ENCODE assay signal across 14 cellular contexts in the genomic region with DNA sequence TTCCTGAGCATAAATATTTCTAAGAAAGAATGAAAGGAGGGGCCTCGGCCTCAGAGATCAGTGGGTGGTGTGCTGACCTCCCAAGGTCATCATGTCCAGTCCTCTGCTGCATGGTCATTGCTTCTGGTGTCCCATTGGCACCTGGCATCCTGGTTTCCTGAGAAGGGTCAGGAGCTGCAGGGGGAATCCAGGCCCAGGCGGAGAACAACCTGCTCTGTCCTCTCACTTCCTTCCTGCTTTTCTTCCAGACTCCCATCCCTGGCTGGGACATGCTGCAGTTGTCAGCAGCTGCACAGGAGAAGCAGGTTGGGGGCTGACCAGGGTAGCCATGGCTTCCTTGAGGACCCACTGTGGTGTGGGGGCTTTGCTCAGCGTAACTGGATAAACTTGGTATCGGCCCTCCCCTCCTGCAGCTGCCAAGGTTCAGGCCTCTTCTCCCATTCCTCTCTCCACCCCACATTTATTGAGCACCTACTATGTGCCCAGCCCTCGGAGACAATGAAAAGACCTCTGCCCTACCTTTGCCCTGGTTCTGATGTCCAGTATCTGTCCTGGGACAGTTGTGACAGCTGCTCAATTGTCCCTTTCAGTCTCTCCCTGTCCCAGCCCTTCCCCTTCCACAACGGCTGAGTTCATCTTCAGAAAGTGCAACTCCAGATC.
DNase-seq lines count a peak whose midpoint lies in the region; TF ChIP-seq lines count a peak whose summit lies in the region.
"Had no signal": no experiment of that assay in that cellular context is flagged by ENCODE, and none has a peak within 500 bp of the region (broad histone marks: within the 10 kb centered on the region; RNA-seq: fewer than 3 reads in every experiment).

No MANE protein-coding gene starts in this region.

- peak overlapping the region; percentile 74 to 78 for H3K27ac ChIP-seq in coronary artery
- no peak overlapping the region for H3K27ac ChIP-seq in mesenchymal stem cell (ENCODE audit: low read length, poor library complexity, severe bottlenecking)
- H3K27ac ChIP-seq in thyroid gland, result peak overlapping the region; percentile 74 to 83 (median 81)
- H3K27ac ChIP-seq: SJSA1, WERI-Rb-1 had no signal

- no peaks in the 10 kb centered on the region for H3K9me3 Mint-ChIP-seq in activated CD4-positive, alpha-beta T cell treated with anti-CD3 and anti-CD28 coated beads, Interleukin-2, amount 10 ng/mL, durations not matched to agents 24 days and 14 days

- no peaks in the 10 kb centered on the region for H3K36me3 Mint-ChIP-seq in activated CD4-positive, alpha-beta T cell treated with anti-CD3 and anti-CD28 coated beads, Interleukin-2, amount 10 ng/mL, durations not matched to agents 24 days and 14 days (ENCODE audit: low read depth)

- TF ChIP-seq CTCF in coronary artery (IDR thresholded peaks at IDR 0.05), result no peak
- no peak for TF ChIP-seq CTCF in thyroid gland (IDR thresholded peaks at IDR 0.05)

- no peak overlapping the region for H2AFZ ChIP-seq in mesenchymal stem cell (ENCODE audit: low read depth, low read length)

- H3K4me3 ChIP-seq in coronary artery (peak overlapping the region; percentile 44), mesenchymal stem cell (ENCODE audit: insufficient read depth in 1 of 2, low read depth in 1 of 2, low read length in 2 of 2) (peak overlapping the region in 1 of 2 experiments; percentile 49), thyroid gland (replicated peaks in 1 of 3) (no peak overlapping the region)
- H3K4me3 ChIP-seq: pancreas, SJSA1 had no signal

- H3K36me3 ChIP-seq in mesenchymal stem cell (ENCODE audit: control insufficient read depth in 1 of 2, insufficient read depth in 2 of 2, low read depth in 1 of 2, low read length in 2 of 2) (no peaks in the 10 kb centered on the region), thyroid gland (no peaks in the 10 kb centered on the region)
- H3K36me3 ChIP-seq: pancreas, SJSA1, WERI-Rb-1 had no signal

- peak overlapping the region; percentile 96 to 97 for H2BK12ac ChIP-seq in mesenchymal stem cell (ENCODE audit: low read length in 2 of 2)

- no peak overlapping the region for H3K4me3 Mint-ChIP-seq in activated CD4-positive, alpha-beta T cell treated with anti-CD3 and anti-CD28 coated beads, Interleukin-2, amount 10 ng/mL, durations not matched to agents 24 days and 14 days

- no peaks in the 10 kb centered on the region for H3K79me1 ChIP-seq in mesenchymal stem cell (replicated peaks; ENCODE audit: low read length, poor library complexity, severe bottlenecking)

- peak overlapping the region; percentile 78 for H4K8ac ChIP-seq in mesenchymal stem cell (ENCODE audit: low read length)

- no peak for DNase-seq in activated CD4-positive, alpha-beta T cell treated with anti-CD3 and anti-CD28 coated beads, Interleukin-2, amount 10 ng/mL, durations not matched to agents 24 days and 14 days
- DNase-seq in activated CD4-positive, alpha-beta T cell treated with anti-CD3 and anti-CD28 coated beads, Interleukin-2, amount 50 U/mL, for 1 hour, result no peak
- DNase-seq in coronary artery (ENCODE audit: low spot score) (no peak), mesenchymal stem cell (no peak), thyroid gland (no peak), anterior cingulate cortex (lab: John Stamatoyannopoulos, UW) (no peak), NAMALWA (ENCODE audit: low spot score) (no peak), iPS-NIHi7 (ENCODE audit: extremely low spot score) (no peak)
- DNase-seq: activated T-cell treated with anti-CD3 and anti-CD28 coated beads, Interleukin-2, amount 50 U/mL, for 1 hour; islet precursor cell; NCI-H1417 treated with DMSO at 0.1 percent for 48 hours; WERI-Rb-1 had no signal

- intact Hi-C loops in activated CD4-positive, alpha-beta T cell treated with anti-CD3 and anti-CD28 coated beads, Interleukin-2, amount 10 ng/mL, durations not matched to agents 24 days and 14 days (cut with micrococcal nuclease), result no loop called here
- intact Hi-C loops in thyroid gland (cut with DNase I), result no loop called here

- peak overlapping the region; percentile 94 for H3K18ac ChIP-seq in mesenchymal stem cell (ENCODE audit: low read depth in 1 of 2, low read length in 2 of 2)

- peak overlapping the region; percentile 60 for H3K9ac ChIP-seq in mesenchymal stem cell (ENCODE audit: low read length)

- H2BK5ac ChIP-seq in mesenchymal stem cell (ENCODE audit: low read depth, low read length, poor library complexity, severe bottlenecking), result no peak overlapping the region

- H2AK5ac ChIP-seq in mesenchymal stem cell (ENCODE audit: low read length, severe bottlenecking), result peak overlapping the region; percentile 34

- H2BK120ac ChIP-seq in mesenchymal stem cell (ENCODE audit: low read depth, low read length), result peak overlapping the region; percentile 54

- 81% methylated on average over 6 of the region's 6 CpGs for WGBS in mesenchymal stem cell
- WGBS in thyroid gland, 2 donors, result 65 to 70% methylated on average over 6 of the region's 6 CpGs

- no peak for TF ChIP-seq POLR2A in thyroid gland (IDR thresholded peaks at IDR 0.05)

- H3K27ac Mint-ChIP-seq in activated CD4-positive, alpha-beta T cell treated with anti-CD3 and anti-CD28 coated beads, Interleukin-2, amount 10 ng/mL, durations not matched to agents 24 days and 14 days, result peak overlapping the region; percentile 60

- peak overlapping the region; percentile 75 to 80 for H3K4ac ChIP-seq in mesenchymal stem cell (ENCODE audit: low read depth in 1 of 2, low read length in 2 of 2)

- H3K27me3 Mint-ChIP-seq in activated CD4-positive, alpha-beta T cell treated with anti-CD3 and anti-CD28 coated beads, Interleukin-2, amount 10 ng/mL, durations not matched to agents 24 days and 14 days, result no peaks in the 10 kb centered on the region

- H3K4me1 Mint-ChIP-seq in activated CD4-positive, alpha-beta T cell treated with anti-CD3 and anti-CD28 coated beads, Interleukin-2, amount 10 ng/mL, durations not matched to agents 24 days and 14 days, result peaks cover 58% of the 10 kb centered on the region

- H3K23ac ChIP-seq in mesenchymal stem cell (ENCODE audit: low read length in 2 of 2), result no peak overlapping the region

- H3K14ac ChIP-seq in mesenchymal stem cell (ENCODE audit: low read length in 2 of 2), result peak overlapping the region in 1 of 2 experiments; percentile 61

- H3K4me2 ChIP-seq in mesenchymal stem cell (ENCODE audit: low read length, poor library complexity, severe bottlenecking), result no peak overlapping the region

- H4K91ac ChIP-seq in mesenchymal stem cell (ENCODE audit: low read length), result peak overlapping the region; percentile 95

- H3K4me1 ChIP-seq in mesenchymal stem cell (ENCODE audit: control insufficient read depth, insufficient read depth, low read depth, low read length) (peaks cover 8% of the 10 kb centered on the region), thyroid gland (peaks cover 14 to 43% of the 10 kb centered on the region in 2 donors)

- H3K9me3 ChIP-seq in mesenchymal stem cell (ENCODE audit: control insufficient read depth, low read length), result no peaks in the 10 kb centered on the region
- no peaks in the 10 kb centered on the region for H3K9me3 ChIP-seq in thyroid gland
- H3K9me3 ChIP-seq: pancreas, SJSA1 had no signal

- peak overlapping the region; percentile 78 for H2BK15ac ChIP-seq in mesenchymal stem cell (ENCODE audit: low read depth, poor library complexity, severe bottlenecking)

- H3K27me3 ChIP-seq in mesenchymal stem cell (ENCODE audit: control insufficient read depth in 1 of 2, insufficient read depth in 1 of 2, low read length in 2 of 2) (no peaks in the 10 kb centered on the region), thyroid gland (no peaks in the 10 kb centered on the region)
- H3K27me3 ChIP-seq: pancreas, SJSA1 had no signal
